Comparison of ENCODE assay signal across 1 cellular context in genomic region chr3:74353039-74353438, GRCh38.
TF ChIP-seq lines count a peak whose summit lies in the region.

No MANE protein-coding gene starts in this region.

TF ChIP-seq in HepG2, 621 proteins besides CTCF, POLR2A, EP300 and RAD21:
- TF ChIP-seq MBNL3 (CRISPR knock-in tag; conservative IDR thresholded peaks at IDR 0.05) (no peak), ZNF230 (CRISPR knock-in tag; IDR thresholded peaks at IDR 0.05) (no peak), SMARCC2 (IDR thresholded peaks at IDR 0.05) (no peak), PBX3 (CRISPR knock-in tag; IDR thresholded peaks at IDR 0.05; ENCODE audit: borderline replicate concordance) (no peak), HOXA3 (CRISPR knock-in tag; IDR thresholded peaks at IDR 0.05) (no peak), ERF (CRISPR knock-in tag; IDR thresholded peaks at IDR 0.05) (no peak), POGK (CRISPR knock-in tag; conservative IDR thresholded peaks at IDR 0.05) (no peak), GPBP1L1 (CRISPR knock-in tag; IDR thresholded peaks at IDR 0.05) (no peak), ZNF782 (CRISPR knock-in tag; IDR thresholded peaks at IDR 0.05; ENCODE audit: borderline replicate concordance) (no peak), SRSF9 (IDR thresholded peaks at IDR 0.05; ENCODE audit: borderline replicate concordance, insufficient read depth, low read depth, low read length, poor library complexity, severe bottlenecking) (no peak), ZNF891 (CRISPR knock-in tag; IDR thresholded peaks at IDR 0.05) (no peak), ESRRA (CRISPR knock-in tag; IDR thresholded peaks at IDR 0.05; ENCODE audit: low read depth) (no peak), ZNF788 (CRISPR knock-in tag; IDR thresholded peaks at IDR 0.05; ENCODE audit: borderline replicate concordance) (no peak), ZNF644 (CRISPR knock-in tag; IDR thresholded peaks at IDR 0.05; ENCODE audit: low read depth) (no peak), MYNN (CRISPR knock-in tag; IDR thresholded peaks at IDR 0.05; ENCODE audit: low read depth) (no peak), DMTF1 (CRISPR knock-in tag; IDR thresholded peaks at IDR 0.05) (no peak), ZNF101 (CRISPR knock-in tag; IDR thresholded peaks at IDR 0.05; ENCODE audit: borderline replicate concordance, low read depth) (no peak)
TF ChIP-seq in HepG2: peak in this region for 0.
